Comparison of ENCODE assay signal across 18 cellular contexts in genomic region chr2:170024721-170025120, GRCh38.
A peak's percentile ranks its signal among the peaks of the same experiment; 100 is the strongest.
DNase-seq lines count a peak whose midpoint lies in the region; ATAC-seq and TF ChIP-seq lines count a peak whose summit lies in the region.
"Had no signal": no experiment of that assay in that cellular context is flagged by ENCODE, and none has a peak within 500 bp of the region (broad histone marks: within the 10 kb centered on the region; RNA-seq: fewer than 3 reads in every experiment).

No MANE protein-coding gene starts in this region.

- H3K27me3 ChIP-seq in effector memory CD4-positive, alpha-beta T cell (replicated peaks; ENCODE audit: control insufficient read depth, insufficient read depth, low read length, poor library complexity, severe bottlenecking) = no peaks in the 10 kb centered on the region
- no peaks in the 10 kb centered on the region for H3K27me3 ChIP-seq in thyroid gland
- H3K27me3 ChIP-seq: cardiac muscle cell, pancreas, vagina had no signal

- no peaks in the 10 kb centered on the region for H3K4me1 ChIP-seq in effector memory CD4-positive, alpha-beta T cell (ENCODE audit: control insufficient read depth, insufficient read depth, low read length, poor library complexity, severe bottlenecking)
- H3K4me1 ChIP-seq in thyroid gland = no peaks in the 10 kb centered on the region
- H3K4me1 ChIP-seq: pancreas, vagina had no signal

- WGBS in thyroid gland, 2 donors = 96 to 100% methylated on average over 1 of the region's 1 CpG

- no peak overlapping the region for H3K4me3 ChIP-seq in effector memory CD4-positive, alpha-beta T cell (ENCODE audit: insufficient read depth, low read depth, low read length, poor library complexity, severe bottlenecking)
- H3K4me3 ChIP-seq in thyroid gland (replicated peaks in 1 of 3) = no peak overlapping the region
- H3K4me3 ChIP-seq: cardiac muscle cell, GM23248, pancreas, vagina had no signal

- no peaks in the 10 kb centered on the region for H3K9me3 ChIP-seq in effector memory CD4-positive, alpha-beta T cell (ENCODE audit: control insufficient read depth, low read length)
- H3K9me3 ChIP-seq in thyroid gland = no peaks in the 10 kb centered on the region
- H3K9me3 ChIP-seq: pancreas, vagina had no signal

- no peaks in the 10 kb centered on the region for H3K36me3 ChIP-seq in effector memory CD4-positive, alpha-beta T cell (ENCODE audit: control insufficient read depth, insufficient read depth, low read length)
- H3K36me3 ChIP-seq in thyroid gland = peaks cover 0 to 3% of the 10 kb centered on the region in 2 donors
- H3K36me3 ChIP-seq: pancreas had no signal

- TF ChIP-seq CTCF in thyroid gland (IDR thresholded peaks at IDR 0.05) = no peak

- no peak overlapping the region for H3K27ac ChIP-seq in effector memory CD4-positive, alpha-beta T cell (ENCODE audit: insufficient read depth, low read length, poor library complexity, severe bottlenecking)
- no peak overlapping the region for H3K27ac ChIP-seq in thyroid gland
- H3K27ac ChIP-seq: cardiac muscle cell, GM23248, pancreas, vagina had no signal

- DNase-seq in RPMI8226 (peak; percentile 29), thyroid gland (no peak), activated gamma-delta T cell treated with Interleukin-2 at 50 U/mL for 16 hours (no peak)
- DNase-seq in effector memory CD4-positive, alpha-beta T cell = no peak
- no peak for DNase-seq in stimulated activated CD4-positive, alpha-beta T cell treated with anti-CD3 and anti-CD28 coated beads, Interleukin-4, amount 100 ng/mL, for 24 hours
- DNase-seq: effector CD4-positive, alpha-beta T cell; GM23248; KG1; left cardiac atrium; NCI-H1694; pancreas; stimulated activated naive CD4-positive, alpha-beta T cell treated with Interleukin-2 at 50 U/mL for 16 hours; T-helper 2 cell had no signal

- no peak for TF ChIP-seq POLR2A in thyroid gland (IDR thresholded peaks at IDR 0.05)

- intact Hi-C loops in thyroid gland (cut with DNase I) = no loop called here

- ATAC-seq in GM18867 (IDR thresholded peaks at IDR 0.05; ENCODE audit: unreplicated experiment) (peak; percentile 82), GM21526 (IDR thresholded peaks at IDR 0.05; ENCODE audit: low FRiP score, unreplicated experiment) (peak; percentile 61), HG03354 (IDR thresholded peaks at IDR 0.05; ENCODE audit: poor library complexity, severe bottlenecking, unreplicated experiment) (peak; percentile 82)
- ATAC-seq: left cardiac atrium, pancreas had no signal
